9 cellular contexts compared by ENCODE assay signal in genomic region chr6:144583614-144583954, GRCh38.
DNase-seq lines count a peak whose midpoint lies in the region; ATAC-seq and TF ChIP-seq lines count a peak whose summit lies in the region.
"Had no signal": no experiment of that assay in that cellular context is flagged by ENCODE, and none has a peak within 500 bp of the region (broad histone marks: within the 10 kb centered on the region; RNA-seq: fewer than 3 reads in every experiment).

No MANE protein-coding gene starts in this region.

- peaks cover 27% of the 10 kb centered on the region for H3K27me3 ChIP-seq in OCI-LY3 (ENCODE audit: low read depth, low read length)

- no peak overlapping the region for H2AFZ ChIP-seq in OCI-LY3 (ENCODE audit: low read depth, low read length)

- no peak for DNase-seq in AG10803 (ENCODE audit: low read depth)
- no peak for DNase-seq in glutamatergic neuron
- no peak for DNase-seq in medulla oblongata (ENCODE audit: extremely low spot score)
- no peak for DNase-seq in stimulated activated CD4-positive, alpha-beta T cell treated with anti-CD3 and anti-CD28 coated beads, Interleukin-4, amount 100 ng/mL, for 4 hours
- DNase-seq in foreskin melanocyte: no peak
- no peak for DNase-seq in amniotic stem cell (lab: John Stamatoyannopoulos, UW)

- no peaks in the 10 kb centered on the region for H3K79me2 ChIP-seq in OCI-LY3 (ENCODE audit: low read length)

- H3K27ac ChIP-seq in OCI-LY3 (ENCODE audit: low read length): no peak overlapping the region
- H3K27ac ChIP-seq: prostate gland had no signal

- peak overlapping the region; percentile 50 for H3K27ac Mint-ChIP-seq in glutamatergic neuron (ENCODE audit: unreplicated experiment)

- H3K9me3 Mint-ChIP-seq in glutamatergic neuron (ENCODE audit: unreplicated experiment): no peaks in the 10 kb centered on the region

- peak; percentile 5 for ATAC-seq in GM19397 (IDR thresholded peaks at IDR 0.05; ENCODE audit: unreplicated experiment)

- no peaks in the 10 kb centered on the region for H3K9me3 ChIP-seq in OCI-LY3 (ENCODE audit: insufficient read depth, low read length)
- H3K9me3 ChIP-seq: prostate gland had no signal

- TF ChIP-seq CTCF in AG10803 (conservative IDR thresholded peaks at IDR 0.05; ENCODE audit: low read length) (no peak), OCI-LY3 (IDR thresholded peaks at IDR 0.05; ENCODE audit: low read depth, low read length) (no peak), glutamatergic neuron (IDR thresholded peaks at IDR 0.05; ENCODE audit: partially characterized antibody, unreplicated experiment) (no peak)

- peaks cover 11% of the 10 kb centered on the region for H3K4me1 Mint-ChIP-seq in glutamatergic neuron (ENCODE audit: low read depth, unreplicated experiment)

- no peaks in the 10 kb centered on the region for H3K36me3 ChIP-seq in OCI-LY3 (replicated peaks; ENCODE audit: low read depth, low read length)
- H3K36me3 ChIP-seq: prostate gland had no signal

- peak overlapping the region; percentile 86 for H3K4me3 Mint-ChIP-seq in glutamatergic neuron (ENCODE audit: unreplicated experiment)

- H3K27me3 Mint-ChIP-seq in glutamatergic neuron (ENCODE audit: unreplicated experiment): no peaks in the 10 kb centered on the region

- H3K9ac ChIP-seq in OCI-LY3 (ENCODE audit: low read length): no peak overlapping the region

- H3K4me3 ChIP-seq in AG10803 (ENCODE audit: low read length): peak overlapping the region; percentile 36
- H3K4me3 ChIP-seq in OCI-LY3 (ENCODE audit: low read length): peak overlapping the region; percentile 55
- H3K4me3 ChIP-seq: prostate gland had no signal

- no peaks in the 10 kb centered on the region for H4K20me1 ChIP-seq in OCI-LY3 (ENCODE audit: insufficient read depth, low read length)

- peak overlapping the region; percentile 68 for H3K4me2 ChIP-seq in OCI-LY3 (ENCODE audit: low read length)

- H3K36me3 Mint-ChIP-seq in glutamatergic neuron (ENCODE audit: unreplicated experiment): no peaks in the 10 kb centered on the region

- H3K4me1 ChIP-seq in OCI-LY3 (ENCODE audit: low read length): peaks cover 10% of the 10 kb centered on the region
- H3K4me1 ChIP-seq: prostate gland had no signal
